Comparison of ENCODE assay signal across 23 cellular contexts in genomic region chr2:45907592-45907991, GRCh38.
"Had no signal": no experiment of that assay in that cellular context is flagged by ENCODE, and none has a peak within 500 bp of the region (broad histone marks: within the 10 kb centered on the region; RNA-seq: fewer than 3 reads in every experiment).

No MANE protein-coding gene starts in this region.

- H3K4me1 Mint-ChIP-seq: mesothelial cell of epicardium had no signal

- H3K27ac ChIP-seq: esophagus muscularis mucosa, foreskin keratinocyte, parathyroid adenoma, psoas muscle, testis, transverse colon had no signal

- H3K27ac Mint-ChIP-seq: activated CD4-positive, alpha-beta memory T cell treated with anti-CD3 and anti-CD28 coated beads for 36 hours; activated CD4-positive, alpha-beta T cell treated with anti-CD3 and anti-CD28 coated beads, Interleukin-2, amount 10 ng/mL, durations not matched to agents 24 days and 14 days; activated naive CD4-positive, alpha-beta T cell treated with anti-CD3 and anti-CD28 coated beads, Interleukin-2, amount 10 ng/mL, durations not matched to agents 7 days and 5 days; activated naive CD8-positive, alpha-beta T cell treated with anti-CD3 and anti-CD28 coated beads, Interleukin-2, amount 10 ng/mL, durations not matched to agents 7 days and 5 days; activated T-cell treated with anti-CD3 and anti-CD28 coated beads, Interleukin-2, amount 50 U/mL, for 24 hours; mesothelial cell of epicardium; T-cell had no signal

- H3K36me3 ChIP-seq: esophagus muscularis mucosa, transverse colon had no signal

- H3K27me3 Mint-ChIP-seq: activated CD4-positive, alpha-beta memory T cell treated with anti-CD3 and anti-CD28 coated beads for 36 hours; activated CD4-positive, alpha-beta T cell treated with anti-CD3 and anti-CD28 coated beads, Interleukin-2, amount 10 ng/mL, durations not matched to agents 24 days and 14 days; activated naive CD4-positive, alpha-beta T cell treated with anti-CD3 and anti-CD28 coated beads, Interleukin-2, amount 10 ng/mL, durations not matched to agents 7 days and 5 days; activated naive CD8-positive, alpha-beta T cell treated with anti-CD3 and anti-CD28 coated beads, Interleukin-2, amount 10 ng/mL, durations not matched to agents 7 days and 5 days; activated T-cell treated with anti-CD3 and anti-CD28 coated beads, Interleukin-2, amount 50 U/mL, for 24 hours; naive thymus-derived CD4-positive, alpha-beta T cell; T-cell had no signal

- H3K36me3 Mint-ChIP-seq: activated CD4-positive, alpha-beta memory T cell treated with anti-CD3 and anti-CD28 coated beads for 36 hours; activated naive CD4-positive, alpha-beta T cell treated with anti-CD3 and anti-CD28 coated beads, Interleukin-2, amount 10 ng/mL, durations not matched to agents 7 days and 5 days; activated naive CD8-positive, alpha-beta T cell treated with anti-CD3 and anti-CD28 coated beads, Interleukin-2, amount 10 ng/mL, durations not matched to agents 7 days and 5 days; mesothelial cell of epicardium; T-cell had no signal

- H3K9me3 Mint-ChIP-seq: activated CD4-positive, alpha-beta memory T cell treated with anti-CD3 and anti-CD28 coated beads for 36 hours; activated CD4-positive, alpha-beta T cell treated with anti-CD3 and anti-CD28 coated beads, Interleukin-2, amount 10 ng/mL, durations not matched to agents 24 days and 14 days; activated naive CD4-positive, alpha-beta T cell treated with anti-CD3 and anti-CD28 coated beads, Interleukin-2, amount 10 ng/mL, durations not matched to agents 7 days and 5 days; activated naive CD8-positive, alpha-beta T cell treated with anti-CD3 and anti-CD28 coated beads, Interleukin-2, amount 10 ng/mL, durations not matched to agents 7 days and 5 days; activated T-cell treated with anti-CD3 and anti-CD28 coated beads, Interleukin-2, amount 50 U/mL, for 24 hours; mesothelial cell of epicardium; naive thymus-derived CD4-positive, alpha-beta T cell; T-cell had no signal

- ATAC-seq: foreskin keratinocyte; naive thymus-derived CD4-positive, alpha-beta T cell; T-cell had no signal

- H3K9me3 ChIP-seq: esophagus muscularis mucosa, psoas muscle, testis, transverse colon had no signal

- H3K4me1 ChIP-seq: testis had no signal

- DNase-seq: activated CD4-positive, alpha-beta memory T cell treated with anti-CD3 and anti-CD28 coated beads for 36 hours; activated CD4-positive, alpha-beta T cell treated with anti-CD3 and anti-CD28 coated beads, Interleukin-2, amount 10 ng/mL, durations not matched to agents 24 days and 14 days; activated CD4-positive, CD25-positive, alpha-beta regulatory T cell treated with anti-CD3 and anti-CD28 coated beads, Interleukin-2, amount 50 U/mL, for 72 hours; activated CD8-positive, alpha-beta memory T cell treated with anti-CD3 and anti-CD28 coated beads, Interleukin-2, amount 50 U/mL, for 48 hours; activated gamma-delta T cell; activated naive CD4-positive, alpha-beta T cell treated with anti-CD3 and anti-CD28 coated beads, Interleukin-2, amount 10 ng/mL, durations not matched to agents 7 days and 5 days; activated naive CD8-positive, alpha-beta T cell treated with anti-CD3 and anti-CD28 coated beads, Interleukin-2, amount 10 ng/mL, durations not matched to agents 7 days and 5 days; activated T-cell treated with anti-CD3 and anti-CD28 coated beads, Interleukin-2, amount 50 U/mL, for 24 hours; central memory CD4-positive, alpha-beta T cell; foreskin keratinocyte; mammary epithelial cell; naive thymus-derived CD4-positive, alpha-beta T cell; nucleus accumbens; psoas muscle; stimulated activated naive CD4-positive, alpha-beta T cell treated with Interleukin-2 at 50 U/mL for 16 hours; T-cell; testis; transverse colon had no signal

- FAIRE-seq: astrocyte, islet of Langerhans had no signal

- H3K27me3 ChIP-seq: esophagus muscularis mucosa, foreskin keratinocyte, testis, transverse colon had no signal

- H3K4me3 Mint-ChIP-seq: activated CD4-positive, alpha-beta memory T cell treated with anti-CD3 and anti-CD28 coated beads for 36 hours; activated CD4-positive, alpha-beta T cell treated with anti-CD3 and anti-CD28 coated beads, Interleukin-2, amount 10 ng/mL, durations not matched to agents 24 days and 14 days; activated naive CD4-positive, alpha-beta T cell treated with anti-CD3 and anti-CD28 coated beads, Interleukin-2, amount 10 ng/mL, durations not matched to agents 7 days and 5 days; activated naive CD8-positive, alpha-beta T cell treated with anti-CD3 and anti-CD28 coated beads, Interleukin-2, amount 10 ng/mL, durations not matched to agents 7 days and 5 days; activated T-cell treated with anti-CD3 and anti-CD28 coated beads, Interleukin-2, amount 50 U/mL, for 24 hours; mesothelial cell of epicardium; T-cell had no signal

- H3K4me3 ChIP-seq: esophagus muscularis mucosa, psoas muscle, testis, transverse colon had no signal
